Comparison of ENCODE assay signal across 10 cellular contexts in the genomic region with DNA sequence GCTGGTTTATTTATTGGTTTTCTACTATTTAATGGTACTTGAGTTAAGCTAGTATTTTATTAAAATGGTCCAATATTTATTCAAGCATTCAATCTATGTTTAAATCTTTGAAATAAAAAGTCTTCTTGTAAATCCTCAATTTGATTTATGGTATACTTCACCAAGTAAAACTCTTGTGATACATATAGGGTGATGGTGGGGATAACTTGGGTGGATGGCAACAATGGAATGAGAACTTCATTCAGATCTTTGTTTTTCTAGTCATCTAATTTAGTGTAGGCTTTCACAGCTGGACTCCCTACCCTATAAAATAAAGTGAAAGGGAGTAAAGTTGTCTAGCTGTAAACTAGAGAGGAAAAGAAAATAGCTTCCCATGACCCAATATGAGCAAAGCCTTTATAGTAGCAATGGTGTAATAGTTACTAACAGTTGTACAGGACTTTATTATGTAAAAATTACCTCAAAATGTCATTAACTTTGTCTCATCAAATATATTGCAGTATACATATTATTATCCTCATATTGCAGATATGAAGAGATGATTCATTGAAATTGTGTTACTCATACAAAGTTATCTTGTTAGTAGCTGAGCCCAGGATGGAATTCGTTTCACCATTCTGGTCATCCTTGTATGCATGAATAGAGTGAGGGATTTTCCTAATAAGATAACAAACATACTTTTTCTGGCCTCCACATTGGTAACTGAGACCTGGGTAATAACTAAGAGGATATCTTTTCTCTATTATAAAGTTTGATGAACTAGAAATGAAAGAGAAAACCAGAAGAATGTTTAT.
"Had no signal": no experiment of that assay in that cellular context is flagged by ENCODE, and none has a peak within 500 bp of the region (broad histone marks: within the 10 kb centered on the region; RNA-seq: fewer than 3 reads in every experiment).

No MANE protein-coding gene starts in this region.

- H3K36me3 ChIP-seq: lower lobe of right lung, spleen, uterus had no signal

- H3K27me3 ChIP-seq: spleen, uterus had no signal

- DNase-seq: activated CD4-positive, alpha-beta T cell treated with anti-CD3 and anti-CD28 coated beads, Interleukin-2, amount 50 U/mL, for 1 hour; activated CD4-positive, CD25-positive, alpha-beta regulatory T cell; activated CD8-positive, alpha-beta memory T cell treated with anti-CD3 and anti-CD28 coated beads for 24 hours; activated naive CD8-positive, alpha-beta T cell treated with anti-CD3 and anti-CD28 coated beads for 36 hours; anterior cingulate cortex; foreskin melanocyte; lower lobe of right lung; midbrain; spleen; uterus had no signal

- H3K27ac ChIP-seq: lower lobe of right lung, spleen, uterus had no signal

- H3K4me1 ChIP-seq: lower lobe of right lung, spleen, uterus had no signal

- H3K4me3 ChIP-seq: lower lobe of right lung, spleen, uterus had no signal

- H3K9me3 ChIP-seq: uterus had no signal
